In genomic region chr21:25557170-25557569, GRCh38 we compare ENCODE assay signal across 26 cellular contexts. TPM values are rescaled to one million over a fixed set of nuclear protein-coding genes. Genes with fewer than 3 reads are reported as not detected.
A peak's percentile ranks its signal among the peaks of the same experiment; 100 is the strongest.
DNase-seq lines count a peak whose midpoint lies in the region; ATAC-seq and TF ChIP-seq lines count a peak whose summit lies in the region.
"Had no signal": no experiment of that assay in that cellular context is flagged by ENCODE, and none has a peak within 500 bp of the region (broad histone marks: within the 10 kb centered on the region; RNA-seq: fewer than 3 reads in every experiment).

No MANE protein-coding gene starts in this region.

- DNase-seq in stimulated activated naive CD8-positive, alpha-beta T cell treated with anti-CD3 and anti-CD28 coated beads, Interleukin-15, Interleukin-2, amounts not matched to agents 100 U/mL and 50 U/mL, for 24 hours, result no peak
- DNase-seq in MV-4-11 (lab: John Stamatoyannopoulos, UW) (peak; percentile 39), astrocyte of the spinal cord (ENCODE audit: low read depth, low spot score) (peak; percentile 12), occipital lobe (lab: John Stamatoyannopoulos, UW) (no peak), NCI-H1417 (lab: John Stamatoyannopoulos, UW) (no peak), Calu3 (no peak)
- DNase-seq: activated CD4-positive, alpha-beta T cell treated with anti-CD3 and anti-CD28 coated beads for 4 hours; activated CD8-positive, alpha-beta memory T cell treated with anti-CD3 and anti-CD28 coated beads for 24 hours; activated gamma-delta T cell treated with Interleukin-2 at 50 U/mL for 16 hours; adrenal gland; COR-L47; dermis blood vessel endothelial cell; DMS53; foreskin fibroblast; heart right ventricle; NCI-H1436 treated with DMSO at 0.1 percent for 48 hours; NCI-H2081 treated with DMSO at 0.1 percent for 48 hours; right cardiac atrium; Right ventricle myocardium superior; transverse colon had no signal

- no peak for ATAC-seq in stimulated activated naive CD8-positive, alpha-beta T cell treated with anti-CD3 and anti-CD28 coated beads, Interleukin-15, Interleukin-2, amounts not matched to agents 100 U/mL and 50 U/mL, for 24 hours
- ATAC-seq: esophagus mucosa, HCT116, heart right ventricle, right cardiac atrium had no signal

- peak overlapping the region; percentile 47 for H3K27ac Mint-ChIP-seq in stimulated activated naive CD8-positive, alpha-beta T cell treated with anti-CD3 and anti-CD28 coated beads, Interleukin-15, Interleukin-2, amounts not matched to agents 100 ng/mL and 50 ng/mL, for 24 hours
- H3K27ac Mint-ChIP-seq in Calu3 (ENCODE audit: unreplicated experiment), result no peak overlapping the region
- H3K27ac Mint-ChIP-seq: brain; T-helper 2 cell treated with Interferon-gamma antibody and Interleukin-4, amounts not matched to agents 5 μg/mL and 100 μg/mL, for 36 hours had no signal

- H3K4me3 ChIP-seq in astrocyte of the spinal cord (ENCODE audit: low read depth, low read length), result no peak overlapping the region
- H3K4me3 ChIP-seq: adrenal gland; BLaER1 treated with 17β-estradiol and CSF1 and Interleukin-3, amounts not matched to agents 10 nM and 100 nM; heart right ventricle; transverse colon had no signal

- no peak overlapping the region for H3K4me3 Mint-ChIP-seq in stimulated activated naive CD8-positive, alpha-beta T cell treated with anti-CD3 and anti-CD28 coated beads, Interleukin-15, Interleukin-2, amounts not matched to agents 100 ng/mL and 50 ng/mL, for 24 hours
- no peak overlapping the region for H3K4me3 Mint-ChIP-seq in Calu3 (ENCODE audit: low read depth, unreplicated experiment)
- H3K4me3 Mint-ChIP-seq: brain; T-helper 2 cell treated with Interferon-gamma antibody and Interleukin-4, amounts not matched to agents 5 μg/mL and 100 μg/mL, for 36 hours had no signal

- in situ Hi-C loops in astrocyte of the spinal cord (cut with HindIII; ENCODE audit: low sequenced_read_pairs), result no loop called here

- intact Hi-C loops in Calu3 (cut with micrococcal nuclease; ENCODE audit: unreplicated experiment), result no loop called here

- no peaks in the 10 kb centered on the region for H3K27me3 Mint-ChIP-seq in stimulated activated naive CD8-positive, alpha-beta T cell treated with anti-CD3 and anti-CD28 coated beads, Interleukin-15, Interleukin-2, amounts not matched to agents 100 ng/mL and 50 ng/mL, for 24 hours
- H3K27me3 Mint-ChIP-seq in Calu3 (ENCODE audit: unreplicated experiment), result peaks cover 15% of the 10 kb centered on the region

- CTCF ChIA-PET in Calu3 (lab: Charles Lee), result no interaction called here

- no peak for TF ChIP-seq CTCF in astrocyte of the spinal cord (IDR thresholded peaks at IDR 0.05; ENCODE audit: low read depth, low read length)
- TF ChIP-seq CTCF in Calu3 (IDR thresholded peaks at IDR 0.05; ENCODE audit: unreplicated experiment), result no peak

- peaks cover 5% of the 10 kb centered on the region for H3K9me3 Mint-ChIP-seq in stimulated activated naive CD8-positive, alpha-beta T cell treated with anti-CD3 and anti-CD28 coated beads, Interleukin-15, Interleukin-2, amounts not matched to agents 100 ng/mL and 50 ng/mL, for 24 hours
- H3K9me3 Mint-ChIP-seq in Calu3 (ENCODE audit: low read depth, unreplicated experiment), result no peaks in the 10 kb centered on the region

- no TSS peak for BruUV-seq in Calu3 (replicated peaks; lab: Mats Ljungman, UMichigan)

- peaks cover 16% of the 10 kb centered on the region for H3K36me3 Mint-ChIP-seq in stimulated activated naive CD8-positive, alpha-beta T cell treated with anti-CD3 and anti-CD28 coated beads, Interleukin-15, Interleukin-2, amounts not matched to agents 100 ng/mL and 50 ng/mL, for 24 hours (ENCODE audit: low read depth)
- H3K36me3 Mint-ChIP-seq in Calu3 (ENCODE audit: insufficient read depth, unreplicated experiment), result peaks cover 7% of the 10 kb centered on the region

- H3K4me1 Mint-ChIP-seq in stimulated activated naive CD8-positive, alpha-beta T cell treated with anti-CD3 and anti-CD28 coated beads, Interleukin-15, Interleukin-2, amounts not matched to agents 100 ng/mL and 50 ng/mL, for 24 hours (ENCODE audit: low read depth), result peaks cover 71% of the 10 kb centered on the region
- H3K4me1 Mint-ChIP-seq in Calu3 (ENCODE audit: low read depth, unreplicated experiment), result no peaks in the 10 kb centered on the region
- H3K4me1 Mint-ChIP-seq: brain had no signal

RNA-seq across cellular contexts. Expression of gene MRPL39, which starts 50.1 kb away (rescaled TPM):
- total RNA-seq in occipital lobe, result 32.3 TPM
- total RNA-seq in Calu3 (2022), result 20.0 and 20.6 TPM in 2 replicates

Comparison
In these comparisons a context has a peak if more than half of its experiments do, and no peak if none do; other contexts are left out.
1. DNase-seq: peak in MV-4-11 (single experiment) and astrocyte of the spinal cord (single experiment); none in stimulated activated naive CD8-positive, alpha-beta T cell treated with anti-CD3 and anti-CD28 coated beads, Interleukin-15, Interleukin-2, amounts not matched to agents 100 U/mL and 50 U/mL, for 24 hours (single experiment), occipital lobe (single experiment), NCI-H1417 (0 of 3) and Calu3 (single experiment).